ENCODE assay signal across 13 cellular contexts in the genomic region with DNA sequence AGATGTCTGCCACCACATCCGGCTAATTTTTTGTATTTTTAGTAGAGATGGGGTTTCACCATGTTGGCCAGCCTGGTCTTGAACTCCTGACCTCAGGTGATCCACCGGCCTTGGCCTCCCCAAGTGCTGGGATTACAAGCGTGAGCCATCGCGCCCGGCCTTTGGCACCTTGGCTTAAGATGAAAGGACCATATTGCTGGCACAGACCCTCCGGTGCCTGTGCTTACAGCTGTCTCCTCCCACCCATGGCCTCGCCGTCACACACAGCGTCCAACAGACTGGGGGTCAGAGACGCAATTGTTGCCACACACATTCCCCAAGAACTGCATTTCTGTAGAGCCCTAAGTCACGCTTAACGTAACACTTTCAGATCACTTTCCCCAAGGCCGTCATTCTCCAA. TPM values are rescaled to one million over a fixed set of nuclear protein-coding genes. Genes with fewer than 3 reads are reported as not detected.
"Had no signal": no experiment of that assay in that cellular context is flagged by ENCODE, and none has a peak within 500 bp of the region (broad histone marks: within the 10 kb centered on the region; RNA-seq: fewer than 3 reads in every experiment).

No MANE protein-coding gene starts in this region.

RNA-seq across cellular contexts. Expression of gene DRD1, which starts 2.4 kb away (rescaled TPM):
- total RNA-seq: activated B cell treated with CpG ODN at 0.5 μM for 24 hours; activated CD4-positive, alpha-beta memory T cell treated with anti-CD3 and anti-CD28 coated beads for 36 hours; activated CD4-positive, alpha-beta memory T cell treated with anti-CD3 and anti-CD28 coated beads, Interleukin-2, amount 10 ng/mL, durations not matched to agents 7 days and 5 days; activated CD4-positive, alpha-beta T cell treated with anti-CD3 and anti-CD28 coated beads for 36 hours; activated CD4-positive, alpha-beta T cell treated with anti-CD3 and anti-CD28 coated beads, Interleukin-2, amount 10 ng/mL, durations not matched to agents 7 days and 5 days; activated CD8-positive, alpha-beta memory T cell treated with anti-CD3 and anti-CD28 coated beads for 36 hours; activated CD8-positive, alpha-beta memory T cell treated with anti-CD3 and anti-CD28 coated beads, Interleukin-2, amount 10 ng/mL, durations not matched to agents 7 days and 5 days; activated CD8-positive, alpha-beta T cell treated with anti-CD3 and anti-CD28 coated beads for 36 hours; activated CD8-positive, alpha-beta T cell treated with anti-CD3 and anti-CD28 coated beads, Interleukin-2, amount 10 ng/mL, durations not matched to agents 7 days and 5 days; T-cell; T-helper 1 cell treated with Interleukin-12 subunit alpha and Interleukin-12 subunit beta and Interleukin-4 antibody, amounts not matched to agents 30 ng/mL and 1 ng/mL, for 36 hours; T-helper 17 cell; T-helper 2 cell treated with Interferon-gamma antibody and Interleukin-4, amounts not matched to agents 100 ng/mL and 5 ng/mL, for 36 hours had no signal
